14 cellular contexts compared by ENCODE assay signal in genomic region chr4:61500883-61501282, GRCh38.
DNase-seq lines count a peak whose midpoint lies in the region; ATAC-seq and TF ChIP-seq lines count a peak whose summit lies in the region.
"Had no signal": no experiment of that assay in that cellular context is flagged by ENCODE, and none has a peak within 500 bp of the region (broad histone marks: within the 10 kb centered on the region; RNA-seq: fewer than 3 reads in every experiment).

No MANE protein-coding gene starts in this region.

- H3K36me3 Mint-ChIP-seq in GM23338 (ENCODE audit: low read depth) = peaks cover 10% of the 10 kb centered on the region
- no peaks in the 10 kb centered on the region for H3K36me3 Mint-ChIP-seq in activated naive CD4-positive, alpha-beta T cell treated with anti-CD3 and anti-CD28 coated beads for 36 hours (ENCODE audit: low read depth)
- H3K36me3 Mint-ChIP-seq: IgD-negative memory B cell had no signal

- H3K27ac ChIP-seq in GM23338 (ENCODE audit: low read depth) (no peak overlapping the region), dorsolateral prefrontal cortex (peak overlapping the region in 1 of 59 donors; percentile 24)
- H3K27ac ChIP-seq: neutrophil had no signal

- H2AFZ ChIP-seq in GM23338 = no peak overlapping the region

- H4K20me1 ChIP-seq in GM23338 (replicated peaks; ENCODE audit: insufficient read depth) = no peaks in the 10 kb centered on the region

- intact Hi-C loops in dorsolateral prefrontal cortex (cut with DNase I) = no loop called here
- intact Hi-C loops in activated naive CD4-positive, alpha-beta T cell treated with anti-CD3 and anti-CD28 coated beads for 36 hours (cut with micrococcal nuclease) = no loop called here

- H3K36me3 ChIP-seq in GM23338 (ENCODE audit: insufficient read depth) = no peaks in the 10 kb centered on the region
- H3K36me3 ChIP-seq: neutrophil had no signal

- no peaks in the 10 kb centered on the region for H3K9me2 ChIP-seq in GM23338 (ENCODE audit: insufficient read depth)

- H3K79me2 ChIP-seq in GM23338 (replicated peaks; ENCODE audit: insufficient read depth) = no peaks in the 10 kb centered on the region

- H3K4me3 ChIP-seq in GM23338 = no peak overlapping the region
- H3K4me3 ChIP-seq in dorsolateral prefrontal cortex = no peak overlapping the region

- no peak overlapping the region for H3K4me3 Mint-ChIP-seq in GM23338
- H3K4me3 Mint-ChIP-seq in activated naive CD4-positive, alpha-beta T cell treated with anti-CD3 and anti-CD28 coated beads for 36 hours = no peak overlapping the region
- H3K4me3 Mint-ChIP-seq: IgD-negative memory B cell; stimulated activated naive CD8-positive, alpha-beta T cell treated with anti-CD3 and anti-CD28 coated beads, Interleukin-15, Interleukin-2, amounts not matched to agents 100 ng/mL and 50 ng/mL, for 24 hours had no signal

- H3K27me3 Mint-ChIP-seq in GM23338 (ENCODE audit: insufficient read depth, low read depth, poor library complexity) = no peaks in the 10 kb centered on the region
- no peaks in the 10 kb centered on the region for H3K27me3 Mint-ChIP-seq in activated naive CD4-positive, alpha-beta T cell treated with anti-CD3 and anti-CD28 coated beads for 36 hours (ENCODE audit: low read depth)
- H3K27me3 Mint-ChIP-seq: IgD-negative memory B cell; stimulated activated naive CD8-positive, alpha-beta T cell treated with anti-CD3 and anti-CD28 coated beads, Interleukin-15, Interleukin-2, amounts not matched to agents 100 ng/mL and 50 ng/mL, for 24 hours had no signal

- H3F3A ChIP-seq in GM23338 (replicated peaks; ENCODE audit: low read depth) = no peaks in the 10 kb centered on the region

- no peaks in the 10 kb centered on the region for H3K4me1 ChIP-seq in GM23338 (ENCODE audit: insufficient read depth)

- no peak overlapping the region for H3K27ac Mint-ChIP-seq in GM23338
- no peak overlapping the region for H3K27ac Mint-ChIP-seq in activated naive CD4-positive, alpha-beta T cell treated with anti-CD3 and anti-CD28 coated beads for 36 hours
- H3K27ac Mint-ChIP-seq: IgD-negative memory B cell; stimulated activated naive CD8-positive, alpha-beta T cell treated with anti-CD3 and anti-CD28 coated beads, Interleukin-15, Interleukin-2, amounts not matched to agents 100 ng/mL and 50 ng/mL, for 24 hours had no signal

- peak; percentile 20 for DNase-seq in GM23338 (ENCODE audit: low spot score)
- DNase-seq in NCI-H82 (lab: John Stamatoyannopoulos, UW) = peak; percentile 65
- peak in 1 of 10 donors; percentile 22 for DNase-seq in dorsolateral prefrontal cortex
- DNase-seq in pons (ENCODE audit: low spot score) = peak; percentile 79
- DNase-seq in activated naive CD4-positive, alpha-beta T cell treated with anti-CD3 and anti-CD28 coated beads for 36 hours = no peak
- DNase-seq in epidermal melanocyte (ENCODE audit: insufficient read length, low spot score) = no peak
- no peak for DNase-seq in LoVo (ENCODE audit: low spot score)
- DNase-seq: activated CD4-positive, alpha-beta T cell treated with anti-CD3 and anti-CD28 coated beads for 48 hours; central memory CD4-positive, alpha-beta T cell; stimulated activated CD4-positive, alpha-beta T cell treated with anti-CD3 and anti-CD28 coated beads, Interleukin-1b, Interleukin-23, amount 100 ng/mL, for 48 hours had no signal

- no peak overlapping the region for H3K4me2 ChIP-seq in GM23338

- H3K27me3 ChIP-seq in GM23338 (ENCODE audit: insufficient read depth) (no peaks in the 10 kb centered on the region), dorsolateral prefrontal cortex (no peaks in the 10 kb centered on the region)
- H3K27me3 ChIP-seq: neutrophil had no signal

- TF ChIP-seq CTCF in GM23338 (conservative IDR thresholded peaks at IDR 0.05; ENCODE audit: low read depth in 2 of 2) = peak; percentile 30 to 64; a peak in 3 of 4 replicates
- peak in 46 of 56 donors; percentile 11 to 58 (median 40) for TF ChIP-seq CTCF in dorsolateral prefrontal cortex (IDR thresholded peaks at IDR 0.05 in 54 of 56, conservative IDR thresholded peaks at IDR 0.05 in 2 of 56; ENCODE audit: low read depth in 1 of 56, partially characterized antibody in 56 of 56)

- CTCF ChIA-PET in activated naive CD4-positive, alpha-beta T cell treated with anti-CD3 and anti-CD28 coated beads for 36 hours (lab: Charles Lee) = no interaction called here

- no peak for ATAC-seq in GM23338
- ATAC-seq: left lobe of liver had no signal

- peaks cover 12% of the 10 kb centered on the region; the same call in 2 of the 3 replicates for H3K4me1 Mint-ChIP-seq in GM23338
- H3K4me1 Mint-ChIP-seq in activated naive CD4-positive, alpha-beta T cell treated with anti-CD3 and anti-CD28 coated beads for 36 hours (ENCODE audit: low read depth) = no peaks in the 10 kb centered on the region
- H3K4me1 Mint-ChIP-seq: IgD-negative memory B cell had no signal

- no peaks in the 10 kb centered on the region; the same call in 2 of the 3 replicates for H3K9me3 Mint-ChIP-seq in GM23338
- H3K9me3 Mint-ChIP-seq in activated naive CD4-positive, alpha-beta T cell treated with anti-CD3 and anti-CD28 coated beads for 36 hours = peaks cover 4% of the 10 kb centered on the region
- H3K9me3 Mint-ChIP-seq: stimulated activated naive CD8-positive, alpha-beta T cell treated with anti-CD3 and anti-CD28 coated beads, Interleukin-15, Interleukin-2, amounts not matched to agents 100 ng/mL and 50 ng/mL, for 24 hours had no signal

TF ChIP-seq in GM23338, 12 proteins besides CTCF, POLR2A, EP300 and RAD21 (continues in another document):
- TF ChIP-seq STAT1 (IDR thresholded peaks at IDR 0.05; ENCODE audit: unreplicated experiment) (no peak), ZNF462 (CRISPR knock-in tag; IDR thresholded peaks at IDR 0.05) (no peak), EZH2 (IDR thresholded peaks at IDR 0.05; ENCODE audit: low read depth, unreplicated experiment) (no peak), JUNB (IDR thresholded peaks at IDR 0.05; ENCODE audit: unreplicated experiment) (no peak), CREB1 (CRISPR knock-in tag; IDR thresholded peaks at IDR 0.05; ENCODE audit: low read depth) (no peak), ZNF331 (CRISPR knock-in tag; IDR thresholded peaks at IDR 0.05; ENCODE audit: low read depth) (no peak), POLR2AphosphoS5 (IDR thresholded peaks at IDR 0.05; ENCODE audit: low read depth) (no peak)

Comparison
In these comparisons a context has a peak if more than half of its experiments do, and no peak if none do; other contexts are left out.
1. DNase-seq: peak in GM23338 (single experiment), NCI-H82 (single experiment) and pons (single experiment); none in activated naive CD4-positive, alpha-beta T cell treated with anti-CD3 and anti-CD28 coated beads for 36 hours (single experiment), epidermal melanocyte (single experiment) and LoVo (single experiment).